Comparison of ENCODE assay signal across 8 cellular contexts in genomic region chr17:76497979-76498885, GRCh38. TPM values are rescaled to one million over a fixed set of nuclear protein-coding genes. Genes with fewer than 3 reads are reported as not detected.
DNase-seq lines count a peak whose midpoint lies in the region; ATAC-seq, FAIRE-seq and TF ChIP-seq lines count a peak whose summit lies in the region.

No MANE protein-coding gene starts in this region.

- TF ChIP-seq POLR2A in GM18951 (IDR thresholded peaks at IDR 0.05; ENCODE audit: extremely low read depth, insufficient read depth, insufficient read length) = peak; percentile 27

- H3K4me3 ChIP-seq in epithelial cell of esophagus (ENCODE audit: low read length) = no peak overlapping the region

- in situ Hi-C loops in GM18951 (cut with MboI; ENCODE audit: low sequenced_read_pairs, unreplicated experiment) = no loop called here

- DNase-seq in 8988T (peak; percentile 65), SHP77 treated with DMSO at 0.1 percent for 48 hours (lab: John Stamatoyannopoulos, UW) (peak; percentile 53), epithelial cell of esophagus (ENCODE audit: low read depth) (peak; percentile 95), mucosa of gallbladder (ENCODE audit: low spot score) (peak; percentile 73), urothelium cell line (ENCODE audit: low spot score) (peak; percentile 64), SKM-1 treated with dmso at 0.1 percent for 144 hours (lab: John Stamatoyannopoulos, UW; ENCODE audit: unreplicated experiment) (no peak)

- no peak for TF ChIP-seq CTCF in epithelial cell of esophagus (IDR thresholded peaks at IDR 0.05; ENCODE audit: insufficient read depth, low read depth, low read length, missing control alignments)

- ATAC-seq in GM19455 (IDR thresholded peaks at IDR 0.05; ENCODE audit: unreplicated experiment) = no peak

- peak; percentile 68 for FAIRE-seq in urothelium cell line (lab: Jason Lieb, UNC)

RNA-seq across cellular contexts. Expression of gene RHBDF2, which starts 3.0 kb away (rescaled TPM):
- total RNA-seq in mucosa of gallbladder = 48.8 TPM

RNA-seq across cellular contexts. Expression of gene AANAT, which starts 30.8 kb away (rescaled TPM):
- not detected for total RNA-seq in mucosa of gallbladder

RNA-seq across cellular contexts. Expression of gene CYGB, which starts 39.3 kb away (rescaled TPM):
- 14.7 TPM for total RNA-seq in mucosa of gallbladder

RNA-seq across cellular contexts. Expression of gene PRCD, which starts 41.6 kb away (rescaled TPM):
- 4.3 TPM for total RNA-seq in mucosa of gallbladder

RNA-seq across cellular contexts. Expression of gene UBE2O, which starts 45.3 kb away (rescaled TPM):
- 26.0 TPM for total RNA-seq in mucosa of gallbladder
